1 cellular context compared by ENCODE assay signal in genomic region chr6:11093591-11094410, GRCh38.
TF ChIP-seq lines count a peak whose summit lies in the region.

TSS of gene SMIM13 (plus strand) at chr6:11093834. CDS start at chr6:11094314, 480 bp downstream.

TF ChIP-seq in HepG2, 621 proteins besides CTCF, POLR2A, EP300 and RAD21 (continued from another document):
- peak; percentile 87 for TF ChIP-seq TFDP1 (CRISPR knock-in tag; IDR thresholded peaks at IDR 0.05; ENCODE audit: borderline replicate concordance)
- TF ChIP-seq ZNF674 (CRISPR knock-in tag; IDR thresholded peaks at IDR 0.05; ENCODE audit: low read depth): no peak; the same call in 1 of the 2 replicates
- TF ChIP-seq MEIS2 (CRISPR knock-in tag; IDR thresholded peaks at IDR 0.05): peak; percentile 91
- TF ChIP-seq AKAP8 (CRISPR knock-in tag; IDR thresholded peaks at IDR 0.05): no peak
- 0 out of 2 replicates have a peak, but pooled peaks have one; percentile 87 for TF ChIP-seq KLF15 (CRISPR knock-in tag; IDR thresholded peaks at IDR 0.05; ENCODE audit: borderline replicate concordance)
- peak; percentile 51; the same call in 1 of the 2 replicates for TF ChIP-seq CHCHD3 (CRISPR knock-in tag; IDR thresholded peaks at IDR 0.05)
- peak; percentile 65; the same call in 1 of the 2 replicates for TF ChIP-seq ZNF652 (CRISPR knock-in tag; IDR thresholded peaks at IDR 0.05; ENCODE audit: borderline replicate concordance, low read depth)
- TF ChIP-seq ZNF572 (CRISPR knock-in tag; IDR thresholded peaks at IDR 0.05): no peak; the same call in 1 of the 2 replicates
- TF ChIP-seq, protein P1, sequence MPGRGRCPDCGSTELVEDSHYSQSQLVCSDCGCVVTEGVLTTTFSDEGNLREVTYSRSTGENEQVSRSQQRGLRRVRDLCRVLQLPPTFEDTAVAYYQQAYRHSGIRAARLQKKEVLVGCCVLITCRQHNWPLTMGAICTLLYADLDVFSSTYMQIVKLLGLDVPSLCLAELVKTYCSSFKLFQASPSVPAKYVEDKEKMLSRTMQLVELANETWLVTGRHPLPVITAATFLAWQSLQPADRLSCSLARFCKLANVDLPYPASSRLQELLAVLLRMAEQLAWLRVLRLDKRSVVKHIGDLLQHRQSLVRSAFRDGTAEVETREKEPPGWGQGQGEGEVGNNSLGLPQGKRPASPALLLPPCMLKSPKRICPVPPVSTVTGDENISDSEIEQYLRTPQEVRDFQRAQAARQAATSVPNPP (CRISPR knock-in tag; IDR thresholded peaks at IDR 0.05): peak; percentile 89; the same call in 1 of the 2 replicates
- TF ChIP-seq ZNF792 (CRISPR knock-in tag; IDR thresholded peaks at IDR 0.05): peak; percentile 91
- peak; percentile 82 for TF ChIP-seq BRD4 (CRISPR knock-in tag; IDR thresholded peaks at IDR 0.05)
- no peak for TF ChIP-seq HMGA1 (CRISPR knock-in tag; conservative IDR thresholded peaks at IDR 0.05)
- TF ChIP-seq, protein P2, sequence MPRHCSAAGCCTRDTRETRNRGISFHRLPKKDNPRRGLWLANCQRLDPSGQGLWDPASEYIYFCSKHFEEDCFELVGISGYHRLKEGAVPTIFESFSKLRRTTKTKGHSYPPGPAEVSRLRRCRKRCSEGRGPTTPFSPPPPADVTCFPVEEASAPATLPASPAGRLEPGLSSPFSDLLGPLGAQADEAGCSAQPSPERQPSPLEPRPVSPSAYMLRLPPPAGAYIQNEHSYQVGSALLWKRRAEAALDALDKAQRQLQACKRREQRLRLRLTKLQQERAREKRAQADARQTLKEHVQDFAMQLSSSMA (CRISPR knock-in tag; IDR thresholded peaks at IDR 0.05): peak; percentile 95
- peak; percentile 74 for TF ChIP-seq ELF1 (CRISPR knock-in tag; IDR thresholded peaks at IDR 0.05)
- TF ChIP-seq ZNF589 (CRISPR knock-in tag; conservative IDR thresholded peaks at IDR 0.05): peak; percentile 90; the same call in 1 of the 2 replicates
- no peak for TF ChIP-seq NFIB (CRISPR knock-in tag; IDR thresholded peaks at IDR 0.05; ENCODE audit: borderline replicate concordance)
- TF ChIP-seq PRDM10 (CRISPR knock-in tag; IDR thresholded peaks at IDR 0.05; ENCODE audit: low read depth): peak; percentile 93
- peak; percentile 96 for TF ChIP-seq SRSF1 (optimal IDR thresholded peaks at IDR 0.05; ENCODE audit: low read depth, low read length)
- TF ChIP-seq BRCA1 (CRISPR knock-in tag; IDR thresholded peaks at IDR 0.05): 0 out of 2 replicates have a peak, but pooled peaks have one; percentile 18
- peak; percentile 64 for TF ChIP-seq NCOA2 (CRISPR knock-in tag; IDR thresholded peaks at IDR 0.05)
- peak; percentile 37; the same call in 1 of the 2 replicates for TF ChIP-seq AFF4 (CRISPR knock-in tag; IDR thresholded peaks at IDR 0.05)
- peak; percentile 87 for TF ChIP-seq ZNF430 (CRISPR knock-in tag; IDR thresholded peaks at IDR 0.05)
- peak; percentile 83; the same call in 1 of the 2 replicates for TF ChIP-seq MAZ (IDR thresholded peaks at IDR 0.05; ENCODE audit: borderline replicate concordance, low read depth, low read length)
- peak; percentile 92 for TF ChIP-seq MAZ (CRISPR knock-in tag; IDR thresholded peaks at IDR 0.05; ENCODE audit: low read depth)
- peak; percentile 96 for TF ChIP-seq BORCS8-MEF2B (CRISPR knock-in tag; IDR thresholded peaks at IDR 0.05)
- TF ChIP-seq KLF6 (CRISPR knock-in tag; IDR thresholded peaks at IDR 0.05): peak; percentile 90
- peak; percentile 54; the same call in 1 of the 2 replicates for TF ChIP-seq ZNF468 (CRISPR knock-in tag; IDR thresholded peaks at IDR 0.05)
- no peak for TF ChIP-seq DNMT3B (CRISPR knock-in tag; conservative IDR thresholded peaks at IDR 0.05)
- TF ChIP-seq, protein P3, sequence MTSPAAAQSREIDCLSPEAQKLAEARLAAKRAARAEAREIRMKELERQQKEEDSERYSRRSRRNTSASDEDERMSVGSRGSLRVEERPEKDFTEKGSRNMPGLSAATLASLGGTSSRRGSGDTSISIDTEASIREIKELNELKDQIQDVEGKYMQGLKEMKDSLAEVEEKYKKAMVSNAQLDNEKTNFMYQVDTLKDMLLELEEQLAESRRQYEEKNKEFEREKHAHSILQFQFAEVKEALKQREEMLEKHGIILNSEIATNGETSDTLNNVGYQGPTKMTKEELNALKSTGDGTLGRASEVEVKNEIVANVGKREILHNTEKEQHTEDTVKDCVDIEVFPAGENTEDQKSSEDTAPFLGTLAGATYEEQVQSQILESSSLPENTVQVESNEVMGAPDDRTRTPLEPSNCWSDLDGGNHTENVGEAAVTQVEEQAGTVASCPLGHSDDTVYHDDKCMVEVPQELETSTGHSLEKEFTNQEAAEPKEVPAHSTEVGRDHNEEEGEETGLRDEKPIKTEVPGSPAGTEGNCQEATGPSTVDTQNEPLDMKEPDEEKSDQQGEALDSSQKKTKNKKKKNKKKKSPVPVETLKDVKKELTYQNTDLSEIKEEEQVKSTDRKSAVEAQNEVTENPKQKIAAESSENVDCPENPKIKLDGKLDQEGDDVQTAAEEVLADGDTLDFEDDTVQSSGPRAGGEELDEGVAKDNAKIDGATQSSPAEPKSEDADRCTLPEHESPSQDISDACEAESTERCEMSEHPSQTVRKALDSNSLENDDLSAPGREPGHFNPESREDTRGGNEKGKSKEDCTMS (CRISPR knock-in tag; conservative IDR thresholded peaks at IDR 0.05): peak; percentile 75
- peak; percentile 99 for TF ChIP-seq MTF2 (CRISPR knock-in tag; IDR thresholded peaks at IDR 0.05; ENCODE audit: borderline replicate concordance)
- TF ChIP-seq ZNF205 (CRISPR knock-in tag; IDR thresholded peaks at IDR 0.05): peak; percentile 96
- TF ChIP-seq HIVEP1 (CRISPR knock-in tag; IDR thresholded peaks at IDR 0.05): no peak; the same call in 1 of the 2 replicates
- 0 out of 2 replicates have a peak, but pooled peaks have one; percentile 68 for TF ChIP-seq ZBTB42 (CRISPR knock-in tag; IDR thresholded peaks at IDR 0.05)
- TF ChIP-seq ZNF747 (CRISPR knock-in tag; IDR thresholded peaks at IDR 0.05; ENCODE audit: borderline replicate concordance): peak; percentile 74
- TF ChIP-seq, protein P4, sequence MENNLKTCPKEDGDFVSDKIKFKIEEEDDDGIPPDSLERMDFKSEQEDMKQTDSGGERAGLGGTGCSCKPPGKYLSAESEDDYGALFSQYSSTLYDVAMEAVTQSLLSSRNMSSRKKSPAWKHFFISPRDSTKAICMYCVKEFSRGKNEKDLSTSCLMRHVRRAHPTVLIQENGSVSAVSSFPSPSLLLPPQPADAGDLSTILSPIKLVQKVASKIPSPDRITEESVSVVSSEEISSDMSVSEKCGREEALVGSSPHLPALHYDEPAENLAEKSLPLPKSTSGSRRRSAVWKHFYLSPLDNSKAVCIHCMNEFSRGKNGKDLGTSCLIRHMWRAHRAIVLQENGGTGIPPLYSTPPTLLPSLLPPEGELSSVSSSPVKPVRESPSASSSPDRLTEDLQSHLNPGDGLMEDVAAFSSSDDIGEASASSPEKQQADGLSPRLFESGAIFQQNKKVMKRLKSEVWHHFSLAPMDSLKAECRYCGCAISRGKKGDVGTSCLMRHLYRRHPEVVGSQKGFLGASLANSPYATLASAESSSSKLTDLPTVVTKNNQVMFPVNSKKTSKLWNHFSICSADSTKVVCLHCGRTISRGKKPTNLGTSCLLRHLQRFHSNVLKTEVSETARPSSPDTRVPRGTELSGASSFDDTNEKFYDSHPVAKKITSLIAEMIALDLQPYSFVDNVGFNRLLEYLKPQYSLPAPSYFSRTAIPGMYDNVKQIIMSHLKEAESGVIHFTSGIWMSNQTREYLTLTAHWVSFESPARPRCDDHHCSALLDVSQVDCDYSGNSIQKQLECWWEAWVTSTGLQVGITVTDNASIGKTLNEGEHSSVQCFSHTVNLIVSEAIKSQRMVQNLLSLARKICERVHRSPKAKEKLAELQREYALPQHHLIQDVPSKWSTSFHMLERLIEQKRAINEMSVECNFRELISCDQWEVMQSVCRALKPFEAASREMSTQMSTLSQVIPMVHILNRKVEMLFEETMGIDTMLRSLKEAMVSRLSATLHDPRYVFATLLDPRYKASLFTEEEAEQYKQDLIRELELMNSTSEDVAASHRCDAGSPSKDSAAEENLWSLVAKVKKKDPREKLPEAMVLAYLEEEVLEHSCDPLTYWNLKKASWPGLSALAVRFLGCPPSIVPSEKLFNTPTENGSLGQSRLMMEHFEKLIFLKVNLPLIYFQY (CRISPR knock-in tag; IDR thresholded peaks at IDR 0.05; ENCODE audit: borderline replicate concordance): peak; percentile 73; the same call in 1 of the 2 replicates
- TF ChIP-seq FOXK2 (IDR thresholded peaks at IDR 0.05): no peak
- no peak; the same call in 1 of the 2 replicates for TF ChIP-seq ZNF367 (CRISPR knock-in tag; IDR thresholded peaks at IDR 0.05; ENCODE audit: borderline replicate concordance)
